ENCODE assay signal across 20 cellular contexts in the genomic region with DNA sequence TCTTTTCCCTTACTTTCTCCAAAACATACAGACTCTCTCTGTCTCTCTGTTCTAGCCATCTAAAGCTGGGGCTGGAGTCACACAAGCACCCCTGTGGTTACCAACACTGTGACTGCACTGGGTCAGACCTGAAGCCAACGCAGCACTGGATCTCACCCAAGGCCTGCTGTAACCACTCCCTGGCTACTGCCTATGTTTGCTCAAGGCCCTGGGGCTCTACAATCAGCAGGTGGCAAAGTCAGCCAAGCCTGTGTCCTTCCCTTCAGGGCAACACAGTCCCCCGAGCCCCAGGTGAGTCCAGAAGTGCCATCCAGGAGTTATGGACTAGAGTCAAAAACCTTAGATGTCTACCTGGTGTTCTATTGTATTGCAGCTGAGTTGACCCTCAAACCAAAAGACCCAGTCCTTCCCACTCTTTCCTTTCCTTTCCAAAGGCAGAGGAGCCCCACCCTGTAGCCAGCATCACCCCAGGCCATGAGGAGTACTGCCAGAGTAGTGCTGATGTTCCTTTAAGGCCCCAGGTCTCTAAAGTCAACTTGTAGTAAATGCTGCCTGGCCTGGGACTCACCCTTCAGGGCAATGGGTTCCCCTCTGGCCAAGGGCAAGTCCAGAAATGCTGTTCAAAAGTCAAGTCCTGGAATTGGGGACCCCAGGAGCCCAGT. TPM values are rescaled to one million over a fixed set of nuclear protein-coding genes. Genes with fewer than 3 reads are reported as not detected.
DNase-seq lines count a peak whose midpoint lies in the region; ATAC-seq, FAIRE-seq and TF ChIP-seq lines count a peak whose summit lies in the region.
"Had no signal": no experiment of that assay in that cellular context is flagged by ENCODE, and none has a peak within 500 bp of the region (broad histone marks: within the 10 kb centered on the region; RNA-seq: fewer than 3 reads in every experiment).

No MANE protein-coding gene starts in this region.

- FAIRE-seq in pancreas (lab: Jason Lieb, UNC) (no peak), RCC 7860 (lab: Jason Lieb, UNC) (no peak)
- FAIRE-seq: A549, GM12878, GM19239, H1 had no signal

- TF ChIP-seq CTCF in C4-2B (conservative IDR thresholded peaks at IDR 0.05) (peak; percentile 6; the same call in 1 of the 2 replicates), pancreas (IDR thresholded peaks at IDR 0.05) (no peak)

- intact Hi-C loops in pancreas (cut with DNase I): no loop called here

- peak; percentile 65 to 88 (median 84) for ATAC-seq in pancreas
- ATAC-seq: A549; CD8-positive, alpha-beta T cell; GM12878 had no signal

- no peaks in the 10 kb centered on the region for H3K36me3 ChIP-seq in pancreas

- H3K27me3 ChIP-seq in pancreas: peaks cover 0 to 4% (median 0%) of the 10 kb centered on the region in 4 donors

- H3K27ac ChIP-seq in C4-2B: no peak overlapping the region
- H3K27ac ChIP-seq in pancreas: no peak overlapping the region
- H3K27ac ChIP-seq: 22Rv1, A549 had no signal

- no peaks in the 10 kb centered on the region for H3K4me1 ChIP-seq in pancreas
- H3K4me1 ChIP-seq: A549 had no signal

- H3K9me3 ChIP-seq in pancreas: no peaks in the 10 kb centered on the region
- H3K9me3 ChIP-seq: A549 had no signal

- no peak overlapping the region for H3K4me3 ChIP-seq in pancreas
- H3K4me3 ChIP-seq: A549, GM12878 had no signal

- DNase-seq in NCI-H2029 (lab: John Stamatoyannopoulos, UW) (peak; percentile 16), NCI-H2029 treated with DMSO at 0.1 percent for 48 hours (lab: John Stamatoyannopoulos, UW) (no peak), NCI-H146 treated with DMSO at 0.1 percent for 48 hours (lab: John Stamatoyannopoulos, UW; ENCODE audit: unreplicated experiment) (peak; percentile 11), pancreas (peak in 5 of 6 donors; percentile 59 to 74 (median 67)), NCI-H1930 (lab: John Stamatoyannopoulos, UW) (no peak), RCC 7860 (ENCODE audit: low spot score) (no peak)
- DNase-seq: AML-193; CD8-positive, alpha-beta T cell; COR-L47; DMS 273 treated with DMSO at 0.1 percent for 48 hours; DMS53; DND-41; EL; H9 had no signal

- 36 to 46% methylated on average over 2 of the region's 2 CpGs for WGBS in pancreas, 2 donors

RNA-seq across cellular contexts. Expression of gene RAP2C, which starts 58.8 kb away (rescaled TPM):
- 10 to 100 TPM in 2 of 6 donors, 1 to 10 TPM in 4; 6.2 to 15.1 (median 8.3) TPM for total RNA-seq in pancreas
- polyA plus RNA-seq in pancreas: 10 to 100 TPM in 1 of 2 donors, 1 to 10 TPM in 1; 7.7 to 10.6 TPM

Comparison
In these comparisons a context has a peak if more than half of its experiments do, and no peak if none do; other contexts are left out.
1. DNase-seq: peak in NCI-H2029 (single experiment), NCI-H146 treated with DMSO at 0.1 percent for 48 hours (single experiment) and pancreas (5 of 6); none in NCI-H2029 treated with DMSO at 0.1 percent for 48 hours (single experiment), NCI-H1930 (0 of 2) and RCC 7860 (single experiment).